ENCODE assay signal across 11 cellular contexts in the genomic region with DNA sequence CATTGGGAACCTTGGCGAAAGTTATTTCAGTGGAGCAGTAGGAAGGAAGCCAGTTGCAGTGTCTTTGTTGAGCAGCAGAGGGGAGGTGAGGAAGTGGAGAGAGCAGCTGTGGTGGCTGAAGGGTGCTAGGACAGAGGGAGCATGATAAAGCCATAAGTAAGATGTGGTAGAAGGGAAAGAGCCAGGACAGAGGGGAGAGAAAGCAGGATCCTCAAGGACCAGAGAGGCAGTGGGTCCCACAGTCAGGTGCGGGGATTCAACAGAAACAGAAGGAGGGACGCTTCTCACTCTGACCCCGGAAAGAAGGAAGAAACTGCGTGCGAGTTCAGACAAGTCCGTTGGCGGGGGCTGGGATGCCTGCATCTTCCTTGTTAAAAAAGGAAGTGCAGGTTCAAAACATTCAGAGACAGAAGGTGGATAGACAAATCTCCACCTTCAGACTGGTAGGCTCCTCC. TPM values are rescaled to one million over a fixed set of nuclear protein-coding genes. Genes with fewer than 3 reads are reported as not detected.
A peak's percentile ranks its signal among the peaks of the same experiment; 100 is the strongest.
DNase-seq lines count a peak whose midpoint lies in the region; ATAC-seq, FAIRE-seq and TF ChIP-seq lines count a peak whose summit lies in the region.
"Had no signal": no experiment of that assay in that cellular context is flagged by ENCODE, and none has a peak within 500 bp of the region (broad histone marks: within the 10 kb centered on the region; RNA-seq: fewer than 3 reads in every experiment).

A gene (plus strand): TSS at position 403 of the 455 bp plus-strand sequence. CDS start 8,774 bp downstream, outside the sequence.

- no peak within 1 kb of the TSS for H2AFZ ChIP-seq in IMR-90 (replicated peaks; ENCODE audit: low read length, poor library complexity)
- peak within 1 kb of the TSS; percentile 61 for H2AFZ ChIP-seq in GM12878 (ENCODE audit: control insufficient read depth, low read depth, low read length)

- no peaks in the 10 kb centered on the region for H3K4me1 ChIP-seq in IMR-90 (ENCODE audit: control insufficient read depth, insufficient read depth, low read length)
- no peaks in the 10 kb centered on the region for H3K4me1 ChIP-seq in GM12878 (ENCODE audit: control insufficient read depth, insufficient read depth, low read length)
- H3K4me1 ChIP-seq in mononuclear cell (ENCODE audit: insufficient read depth, low read length) = peaks cover 64% of the 10 kb centered on the region

- peak; percentile 40 for DNase-seq in GM12865 (ENCODE audit: low read depth)
- DNase-seq in IMR-90 = no peak
- DNase-seq in GM12878 (ENCODE audit: low read depth, low spot score) = no peak
- no peak for DNase-seq in SHP77 treated with DMSO at 0.1 percent for 48 hours (lab: John Stamatoyannopoulos, UW)
- DNase-seq in stimulated activated CD4-positive, alpha-beta T cell treated with anti-CD3 and anti-CD28 coated beads, Interleukin-12 subunit alpha, Interleukin-12 subunit beta, amount 100 ng/mL, for 4 hours = no peak
- DNase-seq in SHP77 (lab: John Stamatoyannopoulos, UW) = no peak
- DNase-seq: activated gamma-delta T cell treated with Interleukin-2 at 50 U/mL for 16 hours; effector CD8-positive, alpha-beta T cell; kidney had no signal

- no peak within 1 kb of the TSS for H3K23ac ChIP-seq in IMR-90 (ENCODE audit: low read depth, low read length)

- peak; percentile 44 for ATAC-seq in IMR-90 (ENCODE audit: low read depth)
- peak; percentile 54; the same call in 2 of the 3 replicates for ATAC-seq in GM12878
- ATAC-seq in HG03039 (IDR thresholded peaks at IDR 0.05; ENCODE audit: unreplicated experiment) = no peak

- no peak within 1 kb of the TSS for H2BK20ac ChIP-seq in IMR-90 (ENCODE audit: low read depth, low read length)

- H3K18ac ChIP-seq in IMR-90 (ENCODE audit: low read depth, low read length) = no peak within 1 kb of the TSS

- H2BK15ac ChIP-seq in IMR-90 (ENCODE audit: low read depth, low read length) = no peak within 1 kb of the TSS

- H4K20me1 ChIP-seq in IMR-90 (ENCODE audit: insufficient read depth, low read length) = no peaks in the 10 kb centered on the region
- no peaks in the 10 kb centered on the region for H4K20me1 ChIP-seq in GM12878 (ENCODE audit: control insufficient read depth, insufficient read depth)

- H3K4ac ChIP-seq in IMR-90 (ENCODE audit: low read depth, low read length) = no peak within 1 kb of the TSS

- TF ChIP-seq RAD21 in IMR-90 (IDR thresholded peaks at IDR 0.05; ENCODE audit: low read length) (no peak), GM12878 (IDR thresholded peaks at IDR 0.05; ENCODE audit: insufficient read depth, low read depth, low read length) (no peak)

- TF ChIP-seq POLR2A in IMR-90 (IDR thresholded peaks at IDR 0.05; ENCODE audit: low read depth, low read length) (no peak), GM12878 (IDR thresholded peaks at IDR 0.05; ENCODE audit: low read depth, low read length) (no peak)

- RAD21 ChIA-PET in GM12878 (lab: Charles Lee; ENCODE audit: unreplicated experiment) = no interaction called here

- FAIRE-seq in GM12878 (lab: Jason Lieb, UNC) = no peak
- FAIRE-seq: kidney had no signal

- no peak within 1 kb of the TSS for H2AK9ac ChIP-seq in IMR-90 (replicated peaks; ENCODE audit: low read depth, low read length, poor library complexity)

- no peaks in the 10 kb centered on the region for H3K9me1 ChIP-seq in IMR-90 (ENCODE audit: insufficient read depth, low read length)

- 81% methylated on average over 4 of the region's 8 CpGs; no CpG with 5 or more reads in 1 of the 2 experiments for WGBS in IMR-90 (ENCODE audit: extremely low coverage in 2 of 2, insufficient read length in 1 of 2), 2 experiments
- WGBS in GM12878 (ENCODE audit: insufficient coverage, insufficient replicate concordance, low lambda C conversion rate, missing lambda C conversion rate) = 7% methylated on average over 8 of the region's 8 CpGs

- no TSS peak for BruUV-seq in IMR-90 (replicated peaks; lab: Mats Ljungman, UMichigan)
- no TSS peak for BruUV-seq in GM12878 (replicated peaks; lab: Mats Ljungman, UMichigan)

- no peak within 1 kb of the TSS for H3K56ac ChIP-seq in IMR-90 (ENCODE audit: extremely low read depth, insufficient read depth, low read length)

- no peaks in the 10 kb centered on the region for H3K79me2 ChIP-seq in GM12878 (ENCODE audit: control insufficient read depth, insufficient read depth, low read length)

- H3K9ac ChIP-seq in IMR-90 (ENCODE audit: low read depth, low read length) (no peak within 1 kb of the TSS), GM12878 (ENCODE audit: control insufficient read depth, insufficient read depth, low read length) (no peak within 1 kb of the TSS)

- no peak within 1 kb of the TSS for H3K27ac ChIP-seq in IMR-90 (ENCODE audit: insufficient read depth, low read length)
- H3K27ac ChIP-seq in GM12878 (ENCODE audit: control insufficient read depth, insufficient read depth) = no peak within 1 kb of the TSS

- POLR2A ChIA-PET in IMR-90 (lab: Charles Lee; ENCODE audit: unreplicated experiment) = no interaction called here
- POLR2A ChIA-PET in GM12878 (lab: Charles Lee) = no interaction called here

- TF ChIP-seq EP300 in GM12878 (IDR thresholded peaks at IDR 0.05; ENCODE audit: borderline replicate concordance in 1 of 2, control insufficient read depth in 1 of 2, low read depth in 2 of 2, low read length in 2 of 2) = no peak

- dilution Hi-C loops in IMR-90 (cut with HindIII; ENCODE audit: low sequenced_read_pairs, unreplicated experiment) = no loop called here

- H3K9me3 ChIP-seq in IMR-90 (ENCODE audit: control insufficient read depth, insufficient read depth, low read length) (peaks cover 5% of the 10 kb centered on the region), GM12878 (replicated peaks; ENCODE audit: control insufficient read depth, insufficient read depth, low read length) (peaks cover 2% of the 10 kb centered on the region), mononuclear cell (ENCODE audit: low read depth, low read length) (peaks cover 5% of the 10 kb centered on the region)

- no peak within 1 kb of the TSS for H2BK120ac ChIP-seq in IMR-90 (ENCODE audit: low read depth, low read length)

- no peak within 1 kb of the TSS for H3K4me2 ChIP-seq in IMR-90 (ENCODE audit: low read depth, low read length)
- peak within 1 kb of the TSS; percentile 17; the same call in 1 of the 2 replicates for H3K4me2 ChIP-seq in GM12878 (ENCODE audit: control insufficient read depth, insufficient read depth)

- intact Hi-C loops in IMR-90 (cut with micrococcal nuclease) = no loop called here
- intact Hi-C loops in GM12878 (cut with micrococcal nuclease; ENCODE audit: unreplicated experiment) = no loop called here

- peak; percentile 27 for TF ChIP-seq CTCF in GM12865 (IDR thresholded peaks at IDR 0.05; ENCODE audit: insufficient read depth, low read depth, low read length, missing control alignments)
- no peak for TF ChIP-seq CTCF in IMR-90 (conservative IDR thresholded peaks at IDR 0.05; ENCODE audit: low read depth, low read length)
- TF ChIP-seq CTCF in GM12878 (IDR thresholded peaks at IDR 0.05 in 2 of 3, conservative IDR thresholded peaks at IDR 0.05 in 1 of 3; ENCODE audit: control insufficient read depth in 2 of 3, extremely low read depth in 1 of 3, insufficient read depth in 1 of 3, low read depth in 3 of 3, low read length in 3 of 3) = no peak

- H3K4me3 ChIP-seq in GM12865 (ENCODE audit: low read depth, low read length) = peak within 1 kb of the TSS; percentile 36; the same call in 1 of the 2 replicates
- no peak within 1 kb of the TSS for H3K4me3 ChIP-seq in IMR-90 (ENCODE audit: insufficient read depth, low read depth, low read length)
- no peak within 1 kb of the TSS for H3K4me3 ChIP-seq in GM12878
- peak within 1 kb of the TSS; percentile 31 for H3K4me3 ChIP-seq in mononuclear cell (ENCODE audit: low read length)

- no peaks in the 10 kb centered on the region for H3K36me3 ChIP-seq in IMR-90 (ENCODE audit: control insufficient read depth, insufficient read depth, low read length)
- no peaks in the 10 kb centered on the region for H3K36me3 ChIP-seq in GM12878 (ENCODE audit: control insufficient read depth in 2 of 2, insufficient read depth in 2 of 2, low read length in 1 of 2)

- H3K14ac ChIP-seq in IMR-90 (replicated peaks; ENCODE audit: low read depth, low read length) = no peak within 1 kb of the TSS

- H3K27me3 ChIP-seq in IMR-90 (ENCODE audit: control insufficient read depth, insufficient read depth, low read length) = peaks cover 54% of the 10 kb centered on the region
- 0 out of 4 replicates have a peak, but pooled peaks cover 0 to 2% of the 10 kb centered on the region in 2 experiments for H3K27me3 ChIP-seq in GM12878 (replicated peaks in 1 of 2; ENCODE audit: control insufficient read depth in 2 of 2, insufficient read depth in 2 of 2, low read length in 1 of 2)
- no peaks in the 10 kb centered on the region for H3K27me3 ChIP-seq in mononuclear cell (ENCODE audit: insufficient read depth, low read length)

- SMC1A ChIA-PET in GM12878 (lab: Charles Lee; ENCODE audit: uncharacterized antibody, unreplicated experiment) = interaction anchor here (1.1 kb wide), 1 partner anchor 8 kb away, joined by 3 read pairs; no protein-coding TSS in a partner anchor

- H4K8ac ChIP-seq in IMR-90 (ENCODE audit: low read depth in 2 of 2, low read length in 2 of 2) = no peak within 1 kb of the TSS

- H4K91ac ChIP-seq in IMR-90 (ENCODE audit: insufficient read depth, low read depth, low read length) = no peak within 1 kb of the TSS

- H3K79me1 ChIP-seq in IMR-90 (ENCODE audit: low read depth in 1 of 2, low read length in 2 of 2) = no peaks in the 10 kb centered on the region

- no peak within 1 kb of the TSS for H2BK5ac ChIP-seq in IMR-90 (ENCODE audit: low read depth, low read length, poor library complexity, severe bottlenecking)

- H2AK5ac ChIP-seq in IMR-90 (ENCODE audit: low read depth, low read length) = no peak within 1 kb of the TSS

- CTCF ChIA-PET in IMR-90 (lab: Yijun Ruan, JAX) (no interaction called here), GM12878 (lab: Yijun Ruan, JAX) (interaction anchor here (0.8 kb wide), 1 partner anchor 336 kb away, joined by 3 read pairs; no protein-coding TSS in a partner anchor)

- H4K5ac ChIP-seq in IMR-90 (ENCODE audit: low read depth, low read length) = no peak within 1 kb of the TSS

- in situ Hi-C loops in IMR-90 (cut with MboI; ENCODE audit: low sequenced_read_pairs) (no loop called here), GM12878 (cut with MboI) (no loop called here)

RNA-seq across cellular contexts. Expression of the gene that starts here (rescaled TPM):
- not detected in 2 replicates for total RNA-seq in IMR-90 (2012; rRNA removed)
- polyA plus RNA-seq in IMR-90 (2012; rRNA removed) = not detected in 2 replicates
- not detected in 2 replicates for polyA plus RNA-seq in IMR-90 (2012; cell fraction: cytosol; rRNA removed)
- not detected in 2 replicates for polyA plus RNA-seq in IMR-90 (2012; cell fraction: nucleus; rRNA removed; ENCODE audit: low replicate concordance)
- total RNA-seq in GM12878 (2013; cell fraction: nucleolus; rRNA removed) = not detected in 2 replicates
- total RNA-seq in GM12878 (2014; rRNA removed) = 0.06 and 0.11 TPM in 2 replicates
- 0.09 TPM in 1 of 2 replicates, not detected in the other for total RNA-seq in GM12878 (2014; rRNA removed; fragmentation: Illumina TruSeq; extraction: Trizol)
- 0.36 TPM in 1 of 2 replicates, not detected in the other for total RNA-seq in GM12878 (2021)
- 0.10 TPM for polyA plus RNA-seq in GM12878 (2011; ENCODE audit: low read depth)
- 0.07 and 0.12 TPM in 2 replicates for polyA plus RNA-seq in GM12878 (2011; rRNA removed)
- 0.20 and 0.24 TPM in 2 replicates for polyA plus RNA-seq in GM12878 (2011; cell fraction: cytosol; rRNA removed)
- 0.15 TPM in 1 of 2 replicates, not detected in the other for polyA plus RNA-seq in GM12878 (2011; cell fraction: nucleus; rRNA removed)
- polyA plus RNA-seq in GM12878 (2012) = 0.07 and 0.48 TPM in 2 replicates
- polyA plus RNA-seq in GM12878 (2014; fragmentation: Illumina TruSeq; extraction: Trizol) = 0.21 TPM in 1 of 2 replicates, not detected in the other
- under 1 TPM; 0.04 to 0.27 TPM for polyA plus RNA-seq in GM12878 (2014; fragmentation: Nextera tagmentation; extraction: Ambion mirVana)
- 0.08 and 0.31 TPM in 2 replicates for polyA plus RNA-seq in GM12878 (2014; rRNA removed)
- polyA plus RNA-seq in GM12878 (2016; fragmentation: Nextera tagmentation; extraction: Ambion mirVana) = under 1 TPM; 0.09 to 0.62 TPM
- 0.52 and 0.80 TPM in 2 replicates for polyA minus RNA-seq in GM12878 (2011; rRNA and poly(A)+ RNA removed)
- polyA minus RNA-seq in GM12878 (2011; cell fraction: cytosol; rRNA and poly(A)+ RNA removed) = not detected in 2 replicates
- 0.48 TPM in 1 of 2 replicates, not detected in the other for polyA minus RNA-seq in GM12878 (2011; cell fraction: nucleus; rRNA and poly(A)+ RNA removed)
- total RNA-seq in mononuclear cell = 0.73 TPM

Comparison
In these comparisons a context has a peak if more than half of its experiments do, and no peak if none do; other contexts are left out.
1. Peak in ATAC-seq in IMR-90; RNA of the gene not detected or under 1 TPM.
2. Peak in ATAC-seq and H3K4me2 ChIP-seq in GM12878; RNA of the gene not detected or under 1 TPM.
3. H3K4me3 ChIP-seq: peak in GM12865 (single experiment) and mononuclear cell (single experiment); none in IMR-90 (single experiment) and GM12878 (single experiment).